Comparison of ENCODE assay signal across 20 cellular contexts in the genomic region with DNA sequence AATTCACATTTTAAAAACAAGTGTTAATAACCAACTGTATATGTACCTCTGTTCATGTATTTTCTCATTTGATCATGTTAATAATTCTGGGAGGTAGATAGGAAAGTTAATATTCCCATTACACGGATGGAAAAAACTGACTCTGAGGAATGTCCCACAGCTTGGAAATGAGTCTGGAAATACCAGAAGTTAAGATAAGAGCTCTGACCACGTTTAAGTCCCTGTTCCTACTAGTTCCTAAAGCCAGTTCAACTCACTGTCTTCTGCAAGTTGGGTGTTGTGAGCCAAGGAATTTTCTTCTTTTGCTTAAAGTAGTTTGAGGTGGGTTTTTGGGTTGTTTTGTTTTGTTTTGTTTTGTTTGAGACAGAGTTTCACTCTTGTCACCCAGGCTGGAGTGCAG.
"Had no signal": no experiment of that assay in that cellular context is flagged by ENCODE, and none has a peak within 500 bp of the region (broad histone marks: within the 10 kb centered on the region; RNA-seq: fewer than 3 reads in every experiment).

No MANE protein-coding gene starts in this region.

- H3K27ac Mint-ChIP-seq: activated CD8-positive, alpha-beta T cell treated with anti-CD3 and anti-CD28 coated beads, Interleukin-2, amount 10 ng/mL, durations not matched to agents 7 days and 5 days; nephron had no signal

- DNase-seq: activated CD8-positive, alpha-beta T cell treated with anti-CD3 and anti-CD28 coated beads, Interleukin-2, amount 10 ng/mL, durations not matched to agents 7 days and 5 days; activated naive CD4-positive, alpha-beta T cell treated with anti-CD3 and anti-CD28 coated beads, Interleukin-2, amount 50 U/mL, for 16 hours; foreskin fibroblast; glutamatergic neuron; hypothalamus; kidney glomerular epithelial cell; nucleus accumbens; stimulated activated CD4-positive, alpha-beta T cell treated with anti-CD3 and anti-CD28 coated beads, Interleukin-15, amount 100 ng/mL, for 24 hours; stimulated activated CD4-positive, alpha-beta T cell treated with anti-CD3 and anti-CD28 coated beads, Interleukin-4, amount 100 ng/mL, for 1 hour; stimulated activated naive CD4-positive, alpha-beta T cell; SW 1271; T-helper 9 cell; tibial artery had no signal

- H3K9me3 ChIP-seq: esophagus muscularis mucosa, right atrium auricular region, tibial artery, vagina had no signal

- FAIRE-seq: colon, endometrium had no signal

- H3K4me3 Mint-ChIP-seq: activated CD8-positive, alpha-beta T cell treated with anti-CD3 and anti-CD28 coated beads, Interleukin-2, amount 10 ng/mL, durations not matched to agents 7 days and 5 days; nephron had no signal

- H3K27me3 ChIP-seq: esophagus muscularis mucosa, right atrium auricular region, tibial artery, vagina had no signal

- H3K27ac ChIP-seq: esophagus muscularis mucosa, right atrium auricular region, vagina had no signal

- H3K36me3 ChIP-seq: esophagus muscularis mucosa, right atrium auricular region, tibial artery, vagina had no signal

- ATAC-seq: activated CD4-positive, CD25-positive, alpha-beta regulatory T cell treated with anti-CD3 and anti-CD28 coated beads, Interleukin-2, amount 50 U/mL, for 24 hours; activated CD8-positive, alpha-beta T cell treated with anti-CD3 and anti-CD28 coated beads, Interleukin-2, amount 10 ng/mL, durations not matched to agents 7 days and 5 days had no signal

- H3K4me1 ChIP-seq: right atrium auricular region had no signal

- H3K4me3 ChIP-seq: esophagus muscularis mucosa, right atrium auricular region, tibial artery, vagina had no signal
